7 cellular contexts compared by ENCODE assay signal in the genomic region with DNA sequence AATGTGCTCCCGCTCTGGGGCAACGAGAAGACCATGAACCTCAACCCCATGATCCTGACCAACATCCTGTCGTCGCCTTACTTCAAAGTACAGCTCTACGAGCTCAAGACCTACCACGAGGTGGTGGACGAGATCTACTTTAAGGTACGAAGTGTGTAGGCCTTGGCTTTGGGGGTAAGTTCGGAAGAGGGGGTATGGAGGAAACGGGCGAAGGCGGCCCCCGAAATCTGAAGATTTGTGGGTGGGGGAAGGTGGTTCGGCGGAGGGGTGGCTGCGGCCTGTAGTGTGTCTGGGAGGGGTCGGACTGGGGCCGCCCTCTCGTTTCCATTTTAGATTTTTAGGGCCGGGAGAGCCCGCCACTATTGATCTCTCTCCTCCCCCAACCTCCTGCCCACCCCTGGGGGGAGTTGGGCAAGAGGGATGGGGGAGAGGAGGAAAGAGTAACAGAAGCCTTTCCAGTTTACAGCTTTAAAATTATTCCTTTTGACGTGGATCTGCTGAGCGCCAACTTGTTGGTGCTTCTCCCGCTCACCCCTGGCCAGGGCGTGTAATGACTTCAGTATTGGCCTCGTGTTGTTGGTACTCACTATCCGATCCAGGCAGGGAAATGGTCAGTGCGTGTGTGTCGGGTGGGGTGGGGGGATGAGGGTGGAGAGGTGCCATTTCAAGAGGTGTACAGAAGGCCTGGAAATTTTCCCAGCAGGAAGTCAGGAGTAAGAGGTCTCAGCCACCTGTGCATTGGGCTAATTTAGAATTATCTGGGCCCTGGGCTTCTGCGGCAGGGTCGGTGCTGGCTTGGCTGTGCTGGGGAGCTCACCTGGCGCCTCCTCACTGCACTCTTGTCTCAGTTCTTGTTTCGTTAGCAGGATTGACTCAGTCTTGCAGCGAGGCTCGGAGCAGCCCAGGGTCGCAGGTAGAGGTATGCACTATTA. TPM values are rescaled to one million over a fixed set of nuclear protein-coding genes. Genes with fewer than 3 reads are reported as not detected.
DNase-seq lines count a peak whose midpoint lies in the region; ATAC-seq, FAIRE-seq and TF ChIP-seq lines count a peak whose summit lies in the region.

No MANE protein-coding gene starts in this region.

- peak; percentile 78 for FAIRE-seq in GM18507 (lab: Jason Lieb, UNC)

- H3K4me3 Mint-ChIP-seq in MCF 10A (ENCODE audit: unreplicated experiment) = peak overlapping the region; percentile 100

- POLR2A ChIA-PET in MCF 10A (lab: Yijun Ruan, JAX) = interaction anchor here (0.5 to 6.0 kb wide), 32 partner anchors 8 to 1007 kb away, joined by 3 to 99 read pairs (median 5); a partner anchor contains a TSS

- CTCF ChIA-PET in MCF 10A (lab: Yijun Ruan, JAX) = interaction anchor here (0.5 to 1.8 kb wide), 12 partner anchors 13 to 420 kb away, joined by 3 to 6 read pairs (median 4); a partner anchor contains a TSS

- DNase-seq in GM18507 (ENCODE audit: extremely low spot score, insufficient read length, low read depth) = peak; percentile 26
- DNase-seq in NCI-H1417 treated with DMSO at 0.1 percent for 48 hours (lab: John Stamatoyannopoulos, UW) = peak; percentile 13
- DNase-seq in UCSD-AML1 (lab: John Stamatoyannopoulos, UW; ENCODE audit: unreplicated experiment) = peak; percentile 58
- DNase-seq in MCF 10A (ENCODE audit: unreplicated experiment) = peak; percentile 76
- DNase-seq in inferior parietal cortex (ENCODE audit: extremely low spot score) = peak; percentile 64
- peak; percentile 30 to 49 (median 42) for DNase-seq in stimulated activated CD4-positive, alpha-beta T cell treated with anti-CD3 and anti-CD28 coated beads, Interleukin-1b, Interleukin-23, amount 100 ng/mL, for 24 hours (ENCODE audit: low read depth in 4 of 4, low spot score in 1 of 4)

- TF ChIP-seq CTCF in MCF 10A (IDR thresholded peaks at IDR 0.05; ENCODE audit: unreplicated experiment) = peak; percentile 26

- peak; percentile 58 for ATAC-seq in HG02798 (IDR thresholded peaks at IDR 0.05; ENCODE audit: poor library complexity, unreplicated experiment)

- peak overlapping the region; percentile 99 for H3K27ac Mint-ChIP-seq in MCF 10A (ENCODE audit: low read depth, unreplicated experiment)

- peaks cover 34% of the 10 kb centered on the region for H3K36me3 Mint-ChIP-seq in MCF 10A (ENCODE audit: insufficient read depth, unreplicated experiment)

- no peaks in the 10 kb centered on the region for H3K9me3 Mint-ChIP-seq in MCF 10A (ENCODE audit: unreplicated experiment)

- peaks cover 26% of the 10 kb centered on the region for H3K4me1 Mint-ChIP-seq in MCF 10A (ENCODE audit: insufficient read depth, unreplicated experiment)

- BruUV-seq in MCF 10A (replicated peaks; lab: Mats Ljungman, UMichigan) = no TSS peak

- intact Hi-C loops in MCF 10A (cut with micrococcal nuclease) = loop anchor here (1.0 to 2.0 kb wide), 5 partner anchors 53 to 420 kb away; a partner anchor contains a TSS

- H3K27me3 Mint-ChIP-seq in MCF 10A (ENCODE audit: insufficient read depth, unreplicated experiment) = no peaks in the 10 kb centered on the region

RNA-seq across cellular contexts. Expression of a gene that starts 0.9 kb away (rescaled TPM):
- 65.1 and 65.3 TPM in 2 replicates for total RNA-seq in MCF 10A (2022)

RNA-seq across cellular contexts. Expression of a gene that starts 19.7 kb away (rescaled TPM):
- not detected in 2 replicates for total RNA-seq in MCF 10A (2022)

RNA-seq across cellular contexts. Expression of a gene that starts 32.1 kb away (rescaled TPM):
- total RNA-seq in MCF 10A (2022) = not detected in 2 replicates

RNA-seq across cellular contexts. Expression of a gene that starts 53.5 kb away (rescaled TPM):
- total RNA-seq in MCF 10A (2022) = 47.4 and 58.4 TPM in 2 replicates

Comparison
In these comparisons a context has a peak if more than half of its experiments do, and no peak if none do; other contexts are left out.
1. Peak in every context shown above with its lines: DNase-seq and ATAC-seq.
2. DNase-seq: peak in every context shown above with its lines; median percentile 76 in MCF 10A; 64 in inferior parietal cortex; 58 in UCSD-AML1; 42 in stimulated activated CD4-positive, alpha-beta T cell treated with anti-CD3 and anti-CD28 coated beads, Interleukin-1b, Interleukin-23, amount 100 ng/mL, for 24 hours; 26 in GM18507; 13 in NCI-H1417 treated with DMSO at 0.1 percent for 48 hours.